In the genomic region with DNA sequence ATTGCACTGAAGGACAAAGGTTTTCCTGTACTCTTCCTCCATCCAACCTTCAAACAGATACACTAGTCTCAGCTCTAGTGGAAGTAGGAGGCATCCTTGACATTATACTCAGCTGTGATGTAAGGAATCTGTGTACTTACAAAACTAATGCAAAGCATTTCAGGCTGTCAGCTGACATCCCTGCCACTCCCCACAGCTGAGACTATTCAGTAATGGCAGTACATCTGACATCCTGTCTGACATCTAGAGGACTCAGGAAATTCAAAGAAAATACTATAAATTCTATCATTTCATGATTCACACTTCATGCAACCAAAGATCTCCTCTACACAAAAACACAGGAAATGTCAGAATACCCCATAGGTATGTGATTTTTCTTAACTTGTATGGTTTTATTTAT, we compare ENCODE assay signal across 29 cellular contexts.
DNase-seq lines count a peak whose midpoint lies in the region; ATAC-seq, FAIRE-seq and TF ChIP-seq lines count a peak whose summit lies in the region.
"Had no signal": no experiment of that assay in that cellular context is flagged by ENCODE, and none has a peak within 500 bp of the region (broad histone marks: within the 10 kb centered on the region; RNA-seq: fewer than 3 reads in every experiment).

No MANE protein-coding gene starts in this region.

- TF ChIP-seq CTCF in RWPE2 (IDR thresholded peaks at IDR 0.05; ENCODE audit: poor library complexity, severe bottlenecking) (no peak), foreskin keratinocyte (conservative IDR thresholded peaks at IDR 0.05) (no peak)

- peak; percentile 44 for FAIRE-seq in HTR-8/SVneo (lab: Jason Lieb, UNC)

- H3K4me1 ChIP-seq in CD8-positive, alpha-beta memory T cell (ENCODE audit: insufficient read depth, low read length), result no peaks in the 10 kb centered on the region
- H3K4me1 ChIP-seq in RWPE2 (ENCODE audit: insufficient read depth, poor library complexity, severe bottlenecking), result no peaks in the 10 kb centered on the region
- no peaks in the 10 kb centered on the region for H3K4me1 ChIP-seq in foreskin keratinocyte
- H3K4me1 ChIP-seq: HAP-1, prostate gland, suprapubic skin, upper lobe of right lung had no signal

- DNase-seq in CD8-positive, alpha-beta memory T cell, result no peak
- DNase-seq in HTR-8/SVneo (ENCODE audit: insufficient read length, low spot score), result no peak
- DNase-seq in RWPE2 (ENCODE audit: low spot score), result no peak
- DNase-seq in foreskin keratinocyte, result no peak
- DNase-seq in NCI-H2081 treated with DMSO at 0.1 percent for 48 hours (lab: John Stamatoyannopoulos, UW), result no peak
- no peak for DNase-seq in globus pallidus (ENCODE audit: low spot score)
- DNase-seq in NCI-H2029 (lab: John Stamatoyannopoulos, UW), result no peak
- DNase-seq in nucleus accumbens (lab: John Stamatoyannopoulos, UW), result no peak
- DNase-seq: ACHN; activated CD4-positive, alpha-beta T cell treated with anti-CD3 and anti-CD28 coated beads, Interleukin-2, amount 10 ng/mL, durations not matched to agents 24 days and 14 days; activated naive CD4-positive, alpha-beta T cell; activated T-cell treated with anti-CD3 and anti-CD28 coated beads, Interleukin-2, amount 50 U/mL, for 48 hours; adrenal gland; BE2C; effector memory CD4-positive, alpha-beta T cell; NCI-H1092; NCI-H187; NCI-H2227 treated with DMSO at 0.1 percent for 48 hours; NCI-H82; stimulated activated CD4-positive, alpha-beta T cell treated with anti-CD3 and anti-CD28 coated beads, Interleukin-4, amount 100 ng/mL, for 24 hours; stimulated activated naive B cell treated with anti-CD40 and anti-IgM and Interleukin-4, amounts not matched to agents 10 μg/mL and 1 μg/mL and 100 μg/mL, for 72 hours; upper lobe of right lung had no signal

- H3K9me3 Mint-ChIP-seq in CD8-positive, alpha-beta memory T cell, result peaks cover 0 to 4% (median 0%) of the 10 kb centered on the region in 5 donors
- H3K9me3 Mint-ChIP-seq: activated CD4-positive, alpha-beta T cell treated with anti-CD3 and anti-CD28 coated beads, Interleukin-2, amount 10 ng/mL, durations not matched to agents 24 days and 14 days; brain had no signal

- H3K27me3 Mint-ChIP-seq in CD8-positive, alpha-beta memory T cell, result no peaks in the 10 kb centered on the region
- H3K27me3 Mint-ChIP-seq: activated CD4-positive, alpha-beta T cell treated with anti-CD3 and anti-CD28 coated beads, Interleukin-2, amount 10 ng/mL, durations not matched to agents 24 days and 14 days; brain; stimulated activated naive B cell treated with anti-CD40 and anti-IgM and Interleukin-4, amounts not matched to agents 10 μg/mL and 1 μg/mL and 100 μg/mL, for 72 hours had no signal

- POLR2A ChIA-PET in CD8-positive, alpha-beta memory T cell (lab: Charles Lee), result no interaction called here

- CTCF ChIA-PET in CD8-positive, alpha-beta memory T cell (lab: Charles Lee), result no interaction called here

- no peak overlapping the region for H3K27ac Mint-ChIP-seq in CD8-positive, alpha-beta memory T cell
- H3K27ac Mint-ChIP-seq: activated CD4-positive, alpha-beta T cell treated with anti-CD3 and anti-CD28 coated beads, Interleukin-2, amount 10 ng/mL, durations not matched to agents 24 days and 14 days; brain; stimulated activated naive B cell treated with anti-CD40 and anti-IgM and Interleukin-4, amounts not matched to agents 10 μg/mL and 1 μg/mL and 100 μg/mL, for 72 hours had no signal

- H3K27ac ChIP-seq in CD8-positive, alpha-beta memory T cell (ENCODE audit: low read depth, low read length), result peak overlapping the region; percentile 57
- H3K27ac ChIP-seq in RWPE2 (ENCODE audit: poor library complexity, severe bottlenecking) (no peak overlapping the region), foreskin keratinocyte (no peak overlapping the region)
- H3K27ac ChIP-seq: adrenal gland, prostate gland, suprapubic skin, upper lobe of right lung had no signal

- no peak overlapping the region for H3K4me3 ChIP-seq in CD8-positive, alpha-beta memory T cell (ENCODE audit: low read length)
- H3K4me3 ChIP-seq in RWPE2 (ENCODE audit: severe bottlenecking), result no peak overlapping the region
- H3K4me3 ChIP-seq: adrenal gland, HAP-1, lung, prostate gland, suprapubic skin, upper lobe of right lung had no signal

- H3K9me3 ChIP-seq in CD8-positive, alpha-beta memory T cell (ENCODE audit: low read length), result no peaks in the 10 kb centered on the region
- H3K9me3 ChIP-seq in RWPE2 (ENCODE audit: severe bottlenecking), result no peaks in the 10 kb centered on the region
- H3K9me3 ChIP-seq: adrenal gland, BE2C, HAP-1, prostate gland, suprapubic skin, upper lobe of right lung had no signal

- no peak overlapping the region for H3K4me3 Mint-ChIP-seq in CD8-positive, alpha-beta memory T cell
- H3K4me3 Mint-ChIP-seq: activated CD4-positive, alpha-beta T cell treated with anti-CD3 and anti-CD28 coated beads, Interleukin-2, amount 10 ng/mL, durations not matched to agents 24 days and 14 days; brain; stimulated activated naive B cell treated with anti-CD40 and anti-IgM and Interleukin-4, amounts not matched to agents 10 μg/mL and 1 μg/mL and 100 μg/mL, for 72 hours had no signal

- no peaks in the 10 kb centered on the region for H3K27me3 ChIP-seq in CD8-positive, alpha-beta memory T cell (ENCODE audit: insufficient read depth, low read length, poor library complexity, severe bottlenecking)
- H3K27me3 ChIP-seq in RWPE2 (ENCODE audit: insufficient read depth, poor library complexity, severe bottlenecking) (no peaks in the 10 kb centered on the region), foreskin keratinocyte (no peaks in the 10 kb centered on the region)
- H3K27me3 ChIP-seq: adrenal gland, BE2C, suprapubic skin, upper lobe of right lung had no signal

- ATAC-seq in RWPE2 (ENCODE audit: low read depth), result peak; percentile 33; the same call in 1 of the 3 replicates
- peak; percentile 24 for ATAC-seq in foreskin keratinocyte
- ATAC-seq: sciatic nerve; SK-N-SH treated with all-trans-retinoic acid at 6 μM for 48 hours; stimulated activated naive B cell treated with anti-CD40 and anti-IgM and Interleukin-4, amounts not matched to agents 10 μg/mL and 1 μg/mL and 100 μg/mL, for 72 hours; upper lobe of right lung had no signal

- no peaks in the 10 kb centered on the region for H3K36me3 ChIP-seq in CD8-positive, alpha-beta memory T cell (ENCODE audit: insufficient read depth, low read length)
- H3K36me3 ChIP-seq in RWPE2 (ENCODE audit: low read depth), result no peaks in the 10 kb centered on the region
- H3K36me3 ChIP-seq: adrenal gland, BE2C, HAP-1, prostate gland, suprapubic skin, upper lobe of right lung had no signal

- H3K36me3 Mint-ChIP-seq in CD8-positive, alpha-beta memory T cell, result peaks cover 13 to 23% (median 19%) of the 10 kb centered on the region in 3 donors
- H3K36me3 Mint-ChIP-seq: brain had no signal

- peaks cover 0 to 3% (median 0%) of the 10 kb centered on the region in 3 donors for H3K4me1 Mint-ChIP-seq in CD8-positive, alpha-beta memory T cell
- H3K4me1 Mint-ChIP-seq: activated CD4-positive, alpha-beta T cell treated with anti-CD3 and anti-CD28 coated beads, Interleukin-2, amount 10 ng/mL, durations not matched to agents 24 days and 14 days had no signal
